ENCODE assay signal across 19 cellular contexts in genomic region chr17:48632579-48633265, GRCh38. TPM values are rescaled to one million over a fixed set of nuclear protein-coding genes. Genes with fewer than 3 reads are reported as not detected.
DNase-seq lines count a peak whose midpoint lies in the region; ATAC-seq and TF ChIP-seq lines count a peak whose summit lies in the region.
"Had no signal": no experiment of that assay in that cellular context is flagged by ENCODE, and none has a peak within 500 bp of the region (broad histone marks: within the 10 kb centered on the region; RNA-seq: fewer than 3 reads in every experiment).

No MANE protein-coding gene starts in this region.

- H3F3A ChIP-seq in smooth muscle cell (ENCODE audit: low read depth), result peaks cover 30% of the 10 kb centered on the region

- peaks cover 94% of the 10 kb centered on the region for H3K27me3 Mint-ChIP-seq in activated T-cell treated with anti-CD3 and anti-CD28 coated beads, Interleukin-2, amount 50 U/mL, for 4 hours (ENCODE audit: low read depth)

- TF ChIP-seq CTCF in Peyer's patch (IDR thresholded peaks at IDR 0.05) (no peak), smooth muscle cell (IDR thresholded peaks at IDR 0.05; ENCODE audit: borderline replicate concordance, insufficient read depth, poor library complexity, severe bottlenecking) (no peak)

- DNase-seq in activated T-cell treated with anti-CD3 and anti-CD28 coated beads, Interleukin-2, amount 50 U/mL, for 4 hours, result no peak
- no peak for DNase-seq in activated T-cell treated with anti-CD3 and anti-CD28 coated beads, Interleukin-2, amount 50 U/mL, for 48 hours
- DNase-seq in Peyer's patch, result peak in 1 of 3 donors; percentile 40
- peak; percentile 12 for DNase-seq in left kidney (ENCODE audit: low read depth, low spot score)
- no peak for DNase-seq in smooth muscle cell (lab: John Stamatoyannopoulos, UW; ENCODE audit: unreplicated experiment)
- DNase-seq in amygdala (lab: John Stamatoyannopoulos, UW), result no peak
- DNase-seq in NCI-H345 (lab: John Stamatoyannopoulos, UW), result no peak
- DNase-seq: GOT3; NCI-H2029 treated with DMSO at 0.1 percent for 48 hours; NCI-H526; stimulated activated naive CD4-positive, alpha-beta T cell had no signal

- H3K9me3 ChIP-seq in Peyer's patch, result no peaks in the 10 kb centered on the region
- no peaks in the 10 kb centered on the region for H3K9me3 ChIP-seq in smooth muscle cell (replicated peaks; ENCODE audit: low read depth)
- H3K9me3 ChIP-seq: adrenal gland, Caco-2, SJSA1 had no signal

- no peak overlapping the region for H3K9ac ChIP-seq in smooth muscle cell (ENCODE audit: low read depth)

- peaks cover 13% of the 10 kb centered on the region for H3K79me2 ChIP-seq in smooth muscle cell (ENCODE audit: low read depth)

- H3K4me3 ChIP-seq in Peyer's patch, result peak overlapping the region in 3 of 4 donors; percentile 12 to 52 (median 40)
- no peak overlapping the region for H3K4me3 ChIP-seq in smooth muscle cell
- H3K4me3 ChIP-seq: adrenal gland, SJSA1 had no signal

- no peaks in the 10 kb centered on the region for H3K36me3 Mint-ChIP-seq in activated T-cell treated with anti-CD3 and anti-CD28 coated beads, Interleukin-2, amount 50 U/mL, for 4 hours (ENCODE audit: insufficient read depth)

- TF ChIP-seq POLR2A in Peyer's patch (IDR thresholded peaks at IDR 0.05), result no peak

- ATAC-seq in activated T-cell treated with anti-CD3 and anti-CD28 coated beads, Interleukin-2, amount 50 U/mL, for 4 hours, result no peak
- no peak for ATAC-seq in GM18517 (IDR thresholded peaks at IDR 0.05; ENCODE audit: unreplicated experiment)
- ATAC-seq: HepG2 had no signal

- WGBS in smooth muscle cell (ENCODE audit: low lambda C conversion rate), result 87% methylated on average over 7 of the region's 7 CpGs

- peaks cover 10% of the 10 kb centered on the region for H3K4me1 Mint-ChIP-seq in activated T-cell treated with anti-CD3 and anti-CD28 coated beads, Interleukin-2, amount 50 U/mL, for 4 hours (ENCODE audit: low read depth)

- H3K27me3 ChIP-seq in Peyer's patch (peaks cover 0 to 15% of the 10 kb centered on the region in 2 donors), smooth muscle cell (ENCODE audit: low read depth) (peaks cover 60% of the 10 kb centered on the region)

- H3K9me3 Mint-ChIP-seq in activated T-cell treated with anti-CD3 and anti-CD28 coated beads, Interleukin-2, amount 50 U/mL, for 4 hours, result no peaks in the 10 kb centered on the region

- H2AFZ ChIP-seq in smooth muscle cell (ENCODE audit: low read depth), result no peak overlapping the region

- H3K36me3 ChIP-seq in Peyer's patch (no peaks in the 10 kb centered on the region), smooth muscle cell (ENCODE audit: low read depth) (no peaks in the 10 kb centered on the region)
- H3K36me3 ChIP-seq: adrenal gland, SJSA1 had no signal

- H3K27ac ChIP-seq in Peyer's patch (peak overlapping the region in 3 of 4 donors; percentile 66 to 79 (median 70)), smooth muscle cell (ENCODE audit: low read depth) (no peak overlapping the region)
- H3K27ac ChIP-seq: adrenal gland, SJSA1 had no signal

- peaks cover 28% of the 10 kb centered on the region for H4K20me1 ChIP-seq in smooth muscle cell (ENCODE audit: low read depth)

- H3K4me2 ChIP-seq in smooth muscle cell, result peak overlapping the region; percentile 84

- peak overlapping the region; percentile 29 for H3K4me3 Mint-ChIP-seq in activated T-cell treated with anti-CD3 and anti-CD28 coated beads, Interleukin-2, amount 50 U/mL, for 4 hours

- H3K4me1 ChIP-seq in Peyer's patch (peaks cover 0 to 64% (median 4%) of the 10 kb centered on the region in 4 donors), smooth muscle cell (ENCODE audit: low read depth) (no peaks in the 10 kb centered on the region)

RNA-seq across cellular contexts. Expression of gene HOXB9, which starts 6.6 kb away (rescaled TPM):
- 1 to 10 TPM in 2 of 3 donors, under 1 TPM in 1; 0.63 to 1.4 (median 1.2) TPM for total RNA-seq in activated T-cell treated with anti-CD3 and anti-CD28 coated beads, Interleukin-2, amount 50 U/mL, for 4 hours
- 10 to 100 TPM; 13.7 to 47.5 (median 24.9) TPM for total RNA-seq in Peyer's patch
- total RNA-seq in smooth muscle cell, result 24.3 and 25.8 TPM in 2 replicates
- polyA plus RNA-seq in smooth muscle cell, result 6.9 and 13.8 TPM in 2 replicates
- total RNA-seq: fibroblast of villous mesenchyme, HepG2, lung microvascular endothelial cell, osteocyte had no signal
- polyA plus RNA-seq: HepG2 had no signal

RNA-seq across cellular contexts. Expression of gene HOXB8, which starts 17.6 kb away (rescaled TPM):
- total RNA-seq in activated T-cell treated with anti-CD3 and anti-CD28 coated beads, Interleukin-2, amount 50 U/mL, for 4 hours, result under 1 TPM in 2 of 3 donors, not detected in 1; 0.14 to 0.18 TPM
- total RNA-seq in Peyer's patch (10 to 100 TPM in 3 of 4 donors, 1 to 10 TPM in 1; 1.8 to 21.2 (median 14.9) TPM), smooth muscle cell (2.0 and 3.8 TPM in 2 replicates)
- 0.15 and 0.94 TPM in 2 replicates for polyA plus RNA-seq in smooth muscle cell
- total RNA-seq: fibroblast of villous mesenchyme, HepG2, lung microvascular endothelial cell, osteocyte, SJSA1 had no signal
- polyA plus RNA-seq: HepG2 had no signal

RNA-seq across cellular contexts. Expression of gene HOXB7, which starts 21.9 kb away (rescaled TPM):
- total RNA-seq in activated T-cell treated with anti-CD3 and anti-CD28 coated beads, Interleukin-2, amount 50 U/mL, for 4 hours, result under 1 TPM; 0.18 to 0.43 (median 0.38) TPM
- total RNA-seq in Peyer's patch (10 to 100 TPM; 10.7 to 22.8 (median 19.0) TPM), smooth muscle cell (13.7 and 16.1 TPM in 2 replicates)
- 29.7 and 33.4 TPM in 2 replicates for polyA plus RNA-seq in smooth muscle cell
- total RNA-seq: HepG2, osteocyte had no signal

RNA-seq across cellular contexts. Expression of gene HOXB6, which starts 27.9 kb away (rescaled TPM):
- total RNA-seq in activated T-cell treated with anti-CD3 and anti-CD28 coated beads, Interleukin-2, amount 50 U/mL, for 4 hours, result under 1 TPM in 2 of 3 donors, not detected in 1; 0.24 to 0.27 TPM
- total RNA-seq in Peyer's patch (10 to 100 TPM; 34.3 to 98.4 (median 66.7) TPM), smooth muscle cell (6.3 and 7.2 TPM in 2 replicates)
- 9.3 and 10.3 TPM in 2 replicates for polyA plus RNA-seq in smooth muscle cell
- total RNA-seq: HepG2, osteocyte had no signal
- polyA plus RNA-seq: HepG2 had no signal

RNA-seq across cellular contexts. Expression of gene HOXB5, which starts 39.1 kb away (rescaled TPM):
- total RNA-seq in activated T-cell treated with anti-CD3 and anti-CD28 coated beads, Interleukin-2, amount 50 U/mL, for 4 hours, result under 1 TPM in 1 of 3 donors, not detected in 2; 0.08 TPM
- total RNA-seq in Peyer's patch (10 to 100 TPM in 3 of 4 donors, 1 to 10 TPM in 1; 7.7 to 22.5 (median 15.0) TPM), smooth muscle cell (0.49 and 0.94 TPM in 2 replicates)
- polyA plus RNA-seq in smooth muscle cell, result 1.4 and 1.8 TPM in 2 replicates
- total RNA-seq: Caco-2, HepG2, lung microvascular endothelial cell, osteocyte had no signal
- polyA plus RNA-seq: HepG2 had no signal

Comparison
In these comparisons a context has a peak if more than half of its experiments do, and no peak if none do; other contexts are left out.
1. RNA of gene HOXB9, which starts 6.6 kb away (total RNA-seq): 13.7 to 47.5 TPM in Peyer's patch and 24.3 to 25.8 TPM in smooth muscle cell; 0.63 to 1.4 TPM in activated T-cell treated with anti-CD3 and anti-CD28 coated beads, Interleukin-2, amount 50 U/mL, for 4 hours; every median in the first group is over 4 times any median in the second.
2. RNA of gene HOXB7, which starts 21.9 kb away (total RNA-seq): 10.7 to 22.8 TPM in Peyer's patch and 13.7 to 16.1 TPM in smooth muscle cell; 0.18 to 0.43 TPM in activated T-cell treated with anti-CD3 and anti-CD28 coated beads, Interleukin-2, amount 50 U/mL, for 4 hours; every median in the first group is over 4 times any median in the second.